ENCODE assay signal across 17 cellular contexts in genomic region chr11:61020706-61021235, GRCh38. TPM values are rescaled to one million over a fixed set of nuclear protein-coding genes. Genes with fewer than 3 reads are reported as not detected.
A peak's percentile ranks its signal among the peaks of the same experiment; 100 is the strongest.
DNase-seq lines count a peak whose midpoint lies in the region; ATAC-seq and TF ChIP-seq lines count a peak whose summit lies in the region.
"Had no signal": no experiment of that assay in that cellular context is flagged by ENCODE, and none has a peak within 500 bp of the region (broad histone marks: within the 10 kb centered on the region; RNA-seq: fewer than 3 reads in every experiment).

No MANE protein-coding gene starts in this region.

- H3K4me1 ChIP-seq in left ventricle myocardium inferior = peaks cover 18% of the 10 kb centered on the region
- peaks cover 46% of the 10 kb centered on the region for H3K4me1 ChIP-seq in effector memory CD4-positive, alpha-beta T cell (ENCODE audit: control insufficient read depth, insufficient read depth, low read length, poor library complexity, severe bottlenecking)
- H3K4me1 ChIP-seq: tibial artery had no signal

- H3K4me1 Mint-ChIP-seq in T-helper 17 cell = peaks cover 58% of the 10 kb centered on the region
- H3K4me1 Mint-ChIP-seq in stimulated activated memory B cell treated with anti-CD40 and anti-IgM and Interleukin-4, amounts not matched to agents 10 μg/mL and 1 μg/mL and 100 μg/mL, for 72 hours = peaks cover 54% of the 10 kb centered on the region

- ATAC-seq in Right ventricle myocardium superior (ENCODE audit: poor library complexity) (no peak), T-helper 17 cell (no peak), GM19397 (IDR thresholded peaks at IDR 0.05; ENCODE audit: unreplicated experiment) (no peak)
- ATAC-seq in stimulated activated memory B cell treated with anti-CD40 and anti-IgM and Interleukin-4, amounts not matched to agents 10 μg/mL and 1 μg/mL and 100 μg/mL, for 72 hours = no peak

- in situ Hi-C loops in brain microvascular endothelial cell (cut with HindIII; ENCODE audit: low pct_ligation_motif_present, low sequenced_read_pairs) = no loop called here

- H3K27ac ChIP-seq in left ventricle myocardium inferior (replicated peaks) (no peak overlapping the region), brain microvascular endothelial cell (no peak overlapping the region)
- peak overlapping the region; percentile 88 for H3K27ac ChIP-seq in effector memory CD4-positive, alpha-beta T cell (ENCODE audit: insufficient read depth, low read length, poor library complexity, severe bottlenecking)
- H3K27ac ChIP-seq: tibial artery had no signal

- H3K9me3 ChIP-seq in left ventricle myocardium inferior (replicated peaks) (no peaks in the 10 kb centered on the region), T-helper 17 cell (ENCODE audit: control insufficient read depth, low read length, poor library complexity, severe bottlenecking) (no peaks in the 10 kb centered on the region)
- no peaks in the 10 kb centered on the region for H3K9me3 ChIP-seq in effector memory CD4-positive, alpha-beta T cell (ENCODE audit: control insufficient read depth, low read length)
- H3K9me3 ChIP-seq: tibial artery had no signal

- DNase-seq in Right ventricle myocardium superior (peak; percentile 11), left ventricle myocardium inferior (no peak), T-helper 17 cell (no peak), brain microvascular endothelial cell (no peak)
- no peak for DNase-seq in effector memory CD4-positive, alpha-beta T cell
- no peak for DNase-seq in effector CD8-positive, alpha-beta T cell (lab: John Stamatoyannopoulos, UW)
- DNase-seq: activated CD4-positive, alpha-beta T cell treated with anti-CD3 and anti-CD28 coated beads, Interleukin-2, amount 50 U/mL, for 4 hours; caudate nucleus; NCI-H446; NK-92 treated with Interleukin-12 subunit alpha and Interleukin-12 subunit beta, amount 100 ng/mL, for 24 hours; SHP77 treated with DMSO at 0.1 percent for 48 hours; stimulated activated CD4-positive, alpha-beta T cell treated with anti-CD3 and anti-CD28 coated beads, Interleukin-4, amount 100 ng/mL, for 4 hours; T1000; tibial artery had no signal

- H3K4me3 ChIP-seq in left ventricle myocardium inferior = no peak overlapping the region
- H3K4me3 ChIP-seq in effector memory CD4-positive, alpha-beta T cell (ENCODE audit: insufficient read depth, low read depth, low read length, poor library complexity, severe bottlenecking) = no peak overlapping the region
- no peak overlapping the region for H3K4me3 ChIP-seq in brain microvascular endothelial cell (ENCODE audit: low read depth, low read length)
- H3K4me3 ChIP-seq: tibial artery had no signal

- H3K9me3 Mint-ChIP-seq in stimulated activated memory B cell treated with anti-CD40 and anti-IgM and Interleukin-4, amounts not matched to agents 10 μg/mL and 1 μg/mL and 100 μg/mL, for 72 hours = no peaks in the 10 kb centered on the region

- TF ChIP-seq CTCF in left ventricle myocardium inferior (IDR thresholded peaks at IDR 0.05; ENCODE audit: borderline replicate concordance) (no peak), brain microvascular endothelial cell (IDR thresholded peaks at IDR 0.05; ENCODE audit: low read depth, low read length, missing control alignments) (no peak)

- no peaks in the 10 kb centered on the region for H3K36me3 ChIP-seq in left ventricle myocardium inferior
- peaks cover 43% of the 10 kb centered on the region for H3K36me3 ChIP-seq in effector memory CD4-positive, alpha-beta T cell (ENCODE audit: control insufficient read depth, insufficient read depth, low read length)
- H3K36me3 ChIP-seq in brain microvascular endothelial cell (replicated peaks) = no peaks in the 10 kb centered on the region
- H3K36me3 ChIP-seq: tibial artery had no signal

- H3K4me3 Mint-ChIP-seq in T-helper 17 cell = peak overlapping the region; percentile 92
- H3K4me3 Mint-ChIP-seq in stimulated activated memory B cell treated with anti-CD40 and anti-IgM and Interleukin-4, amounts not matched to agents 10 μg/mL and 1 μg/mL and 100 μg/mL, for 72 hours = peak overlapping the region; percentile 22

- H3K27me3 ChIP-seq in left ventricle myocardium inferior (ENCODE audit: low read depth) = peaks cover 71% of the 10 kb centered on the region
- no peaks in the 10 kb centered on the region for H3K27me3 ChIP-seq in effector memory CD4-positive, alpha-beta T cell (replicated peaks; ENCODE audit: control insufficient read depth, insufficient read depth, low read length, poor library complexity, severe bottlenecking)
- peaks cover 21% of the 10 kb centered on the region for H3K27me3 ChIP-seq in brain microvascular endothelial cell (replicated peaks)

- peak overlapping the region; percentile 99 for H3K27ac Mint-ChIP-seq in T-helper 17 cell
- H3K27ac Mint-ChIP-seq in stimulated activated memory B cell treated with anti-CD40 and anti-IgM and Interleukin-4, amounts not matched to agents 10 μg/mL and 1 μg/mL and 100 μg/mL, for 72 hours = peak overlapping the region; percentile 72

- peaks cover 4% of the 10 kb centered on the region for H3K36me3 Mint-ChIP-seq in T-helper 17 cell (ENCODE audit: low read depth)
- no peaks in the 10 kb centered on the region for H3K36me3 Mint-ChIP-seq in stimulated activated memory B cell treated with anti-CD40 and anti-IgM and Interleukin-4, amounts not matched to agents 10 μg/mL and 1 μg/mL and 100 μg/mL, for 72 hours

- no peaks in the 10 kb centered on the region for H3K27me3 Mint-ChIP-seq in T-helper 17 cell
- no peaks in the 10 kb centered on the region for H3K27me3 Mint-ChIP-seq in stimulated activated memory B cell treated with anti-CD40 and anti-IgM and Interleukin-4, amounts not matched to agents 10 μg/mL and 1 μg/mL and 100 μg/mL, for 72 hours

- intact Hi-C loops in Right ventricle myocardium superior (cut with DNase I) = no loop called here
- intact Hi-C loops in left ventricle myocardium inferior (cut with micrococcal nuclease) = no loop called here

RNA-seq across cellular contexts. Expression of gene CD6, which starts 49.3 kb away (rescaled TPM):
- total RNA-seq in Right ventricle myocardium superior = 0.08 TPM
- total RNA-seq in left ventricle myocardium inferior = 0.47 TPM
- total RNA-seq in T-helper 17 cell = 100 to 1,000 TPM; 533 to 568 TPM
- total RNA-seq: HT1080 had no signal

Comparison
In these comparisons a context has a peak if more than half of its experiments do, and no peak if none do; other contexts are left out.
1. RNA of gene CD6, which starts 49.3 kb away (total RNA-seq): 533 to 568 TPM in T-helper 17 cell; 0.47 TPM in left ventricle myocardium inferior (single experiment) and 0.08 TPM in Right ventricle myocardium superior (single experiment); every median in the first group is over 100 times any median in the second.